Comparison of ENCODE assay signal across 22 cellular contexts in genomic region chr21:15301736-15302135, GRCh38.
DNase-seq lines count a peak whose midpoint lies in the region; ATAC-seq and TF ChIP-seq lines count a peak whose summit lies in the region.
"Had no signal": no experiment of that assay in that cellular context is flagged by ENCODE, and none has a peak within 500 bp of the region (broad histone marks: within the 10 kb centered on the region; RNA-seq: fewer than 3 reads in every experiment).

No MANE protein-coding gene starts in this region.

- H3K9me3 ChIP-seq in endodermal cell (ENCODE audit: control insufficient read depth, low read length) = peaks cover 10% of the 10 kb centered on the region
- H3K9me3 ChIP-seq: uterus had no signal

- no peak overlapping the region for H3K4me3 ChIP-seq in astrocyte of the spinal cord (ENCODE audit: low read depth, low read length)
- no peak overlapping the region for H3K4me3 ChIP-seq in kidney epithelial cell (ENCODE audit: low read depth, low read length)
- no peak overlapping the region for H3K4me3 ChIP-seq in mesendoderm (ENCODE audit: low read length)
- H3K4me3 ChIP-seq in endodermal cell (ENCODE audit: low read length) = no peak overlapping the region
- H3K4me3 ChIP-seq: A549, PC-9, uterus had no signal

- H3K36me3 ChIP-seq in kidney epithelial cell (ENCODE audit: control insufficient read depth, insufficient read depth, low read length) = no peaks in the 10 kb centered on the region
- H3K36me3 ChIP-seq in mesendoderm (ENCODE audit: control insufficient read depth, insufficient read depth, low read length) = no peaks in the 10 kb centered on the region
- no peaks in the 10 kb centered on the region for H3K36me3 ChIP-seq in endodermal cell (ENCODE audit: control insufficient read depth, insufficient read depth, low read length)
- H3K36me3 ChIP-seq: uterus had no signal

- H2BK15ac ChIP-seq in mesendoderm (replicated peaks; ENCODE audit: low read depth) = no peak overlapping the region

- H3K4me3 Mint-ChIP-seq in type B pancreatic cell (no peak overlapping the region), endodermal cell (no peak overlapping the region)
- H3K4me3 Mint-ChIP-seq: activated CD4-positive, alpha-beta T cell treated with anti-CD3 and anti-CD28 coated beads for 36 hours; activated naive CD8-positive, alpha-beta T cell treated with anti-CD3 and anti-CD28 coated beads, Interleukin-2, amount 10 ng/mL, durations not matched to agents 7 days and 5 days; brain; CD4-positive, alpha-beta T cell; memory B cell had no signal

- no peaks in the 10 kb centered on the region for H3K27me3 ChIP-seq in kidney epithelial cell (ENCODE audit: control insufficient read depth, insufficient read depth, low read length)
- H3K27me3 ChIP-seq in mesendoderm (ENCODE audit: insufficient read depth, low read length, poor library complexity) = no peaks in the 10 kb centered on the region
- H3K27me3 ChIP-seq in endodermal cell (ENCODE audit: control insufficient read depth, insufficient read depth, low read length, poor library complexity, severe bottlenecking) = no peaks in the 10 kb centered on the region
- H3K27me3 ChIP-seq: uterus had no signal

- peak; percentile 36 for DNase-seq in NCI-H748 (lab: John Stamatoyannopoulos, UW; ENCODE audit: unreplicated experiment)
- no peak for DNase-seq in NCI-H748 treated with DMSO at 0.1 percent for 48 hours (lab: John Stamatoyannopoulos, UW)
- peak; percentile 71 for DNase-seq in astrocyte of the spinal cord (ENCODE audit: low read depth, low spot score)
- DNase-seq in kidney epithelial cell (ENCODE audit: low read depth) = peak; percentile 14
- no peak for DNase-seq in type B pancreatic cell (ENCODE audit: extremely low spot score, unreplicated experiment)
- DNase-seq in mesendoderm = no peak
- no peak for DNase-seq in endodermal cell
- DNase-seq: activated CD4-positive, alpha-beta T cell treated with anti-CD3 and anti-CD28 coated beads for 36 hours; activated gamma-delta T cell; activated naive CD8-positive, alpha-beta T cell treated with anti-CD3 and anti-CD28 coated beads, Interleukin-2, amount 10 ng/mL, durations not matched to agents 7 days and 5 days; AML-193; CD4-positive, alpha-beta T cell; left cardiac atrium; NCI-H2029 treated with DMSO at 0.1 percent for 48 hours; NCI-H345; PC-9; stimulated activated CD4-positive, alpha-beta T cell treated with anti-CD3 and anti-CD28 coated beads, Interleukin-15, amount 100 ng/mL, for 24 hours; uterus had no signal

- TF ChIP-seq CTCF in astrocyte of the spinal cord (IDR thresholded peaks at IDR 0.05; ENCODE audit: low read depth, low read length) (no peak), kidney epithelial cell (IDR thresholded peaks at IDR 0.05; ENCODE audit: insufficient read depth, low read length, poor library complexity, severe bottlenecking) (no peak), type B pancreatic cell (conservative IDR thresholded peaks at IDR 0.05) (no peak), endodermal cell (conservative IDR thresholded peaks at IDR 0.05) (no peak)

- ATAC-seq in SK-N-SH treated with all-trans-retinoic acid at 6 μM for 48 hours = no peak
- ATAC-seq: A549; activated CD4-positive, alpha-beta T cell treated with anti-CD3 and anti-CD28 coated beads for 36 hours; left cardiac atrium had no signal

- in situ Hi-C loops in astrocyte of the spinal cord (cut with HindIII; ENCODE audit: low sequenced_read_pairs) = no loop called here

- H2BK5ac ChIP-seq in mesendoderm (ENCODE audit: low read length) = no peak overlapping the region

- peaks cover 5% of the 10 kb centered on the region for H3K9me3 Mint-ChIP-seq in type B pancreatic cell
- H3K9me3 Mint-ChIP-seq in endodermal cell = peaks cover 16% of the 10 kb centered on the region

- H3K27me3 Mint-ChIP-seq in type B pancreatic cell = no peaks in the 10 kb centered on the region
- no peaks in the 10 kb centered on the region for H3K27me3 Mint-ChIP-seq in endodermal cell (ENCODE audit: insufficient read depth)
- H3K27me3 Mint-ChIP-seq: activated CD4-positive, alpha-beta T cell treated with anti-CD3 and anti-CD28 coated beads for 36 hours; activated naive CD8-positive, alpha-beta T cell treated with anti-CD3 and anti-CD28 coated beads, Interleukin-2, amount 10 ng/mL, durations not matched to agents 7 days and 5 days; brain; memory B cell had no signal

- peak overlapping the region; percentile 7 for H3K27ac Mint-ChIP-seq in type B pancreatic cell
- no peak overlapping the region for H3K27ac Mint-ChIP-seq in endodermal cell
- H3K27ac Mint-ChIP-seq: activated CD4-positive, alpha-beta T cell treated with anti-CD3 and anti-CD28 coated beads for 36 hours; activated naive CD8-positive, alpha-beta T cell treated with anti-CD3 and anti-CD28 coated beads, Interleukin-2, amount 10 ng/mL, durations not matched to agents 7 days and 5 days; brain; CD4-positive, alpha-beta T cell; memory B cell had no signal

- no peaks in the 10 kb centered on the region for H3K79me2 ChIP-seq in mesendoderm (ENCODE audit: control insufficient read depth, insufficient read depth, low read length)

- no peak overlapping the region for H3K56ac ChIP-seq in mesendoderm (ENCODE audit: low read length)

- no peaks in the 10 kb centered on the region for H3K4me1 ChIP-seq in mesendoderm (ENCODE audit: control insufficient read depth, low read depth, low read length)
- no peaks in the 10 kb centered on the region for H3K4me1 ChIP-seq in endodermal cell (ENCODE audit: control insufficient read depth, insufficient read depth, low read length)
- H3K4me1 ChIP-seq: A549, uterus had no signal

- no peak overlapping the region for H3K18ac ChIP-seq in mesendoderm (ENCODE audit: low read length)

- no peak overlapping the region for H4K8ac ChIP-seq in mesendoderm (ENCODE audit: low read depth, low read length)

- H3K36me3 Mint-ChIP-seq in type B pancreatic cell (no peaks in the 10 kb centered on the region), endodermal cell (ENCODE audit: low read depth) (no peaks in the 10 kb centered on the region)
- H3K36me3 Mint-ChIP-seq: activated naive CD8-positive, alpha-beta T cell treated with anti-CD3 and anti-CD28 coated beads, Interleukin-2, amount 10 ng/mL, durations not matched to agents 7 days and 5 days; brain had no signal

- no peak overlapping the region for H3K4ac ChIP-seq in mesendoderm (ENCODE audit: low read depth, low read length)

- H3K27ac ChIP-seq in mesendoderm (ENCODE audit: low read depth, low read length) (no peak overlapping the region), endodermal cell (ENCODE audit: low read depth, low read length) (no peak overlapping the region)
- H3K27ac ChIP-seq: PC-9, uterus had no signal

- H3K9ac ChIP-seq in mesendoderm (ENCODE audit: low read length) (no peak overlapping the region), endodermal cell (ENCODE audit: extremely low read depth, low read length, poor library complexity, severe bottlenecking) (no peak overlapping the region)

- H3K79me1 ChIP-seq in mesendoderm (ENCODE audit: low read length) = no peaks in the 10 kb centered on the region

- H3K4me2 ChIP-seq in mesendoderm (ENCODE audit: low read length) = no peak overlapping the region
- H3K4me2 ChIP-seq: A549, PC-9 had no signal

- no CpG with 5 or more reads among the region's 2 CpGs for WGBS in mesendoderm (ENCODE audit: extremely low coverage, insufficient coverage, low lambda C conversion rate)
- WGBS in endodermal cell (ENCODE audit: insufficient coverage in 1 of 2, insufficient read length in 1 of 2), 2 experiments = 81 to 91% methylated on average over 2 of the region's 2 CpGs

- peaks cover 14% of the 10 kb centered on the region for H3K4me1 Mint-ChIP-seq in type B pancreatic cell (ENCODE audit: unreplicated experiment)
- no peaks in the 10 kb centered on the region for H3K4me1 Mint-ChIP-seq in endodermal cell
- H3K4me1 Mint-ChIP-seq: activated CD4-positive, alpha-beta T cell treated with anti-CD3 and anti-CD28 coated beads for 36 hours; activated naive CD8-positive, alpha-beta T cell treated with anti-CD3 and anti-CD28 coated beads, Interleukin-2, amount 10 ng/mL, durations not matched to agents 7 days and 5 days; brain; memory B cell had no signal

- H2AK5ac ChIP-seq in mesendoderm (ENCODE audit: low read length) = no peak overlapping the region

- H4K5ac ChIP-seq in mesendoderm (ENCODE audit: low read length) = no peak overlapping the region

- H3K23ac ChIP-seq in mesendoderm (ENCODE audit: low read length) = no peak overlapping the region

- H2BK120ac ChIP-seq in mesendoderm (ENCODE audit: low read depth, low read length) = no peak overlapping the region

TF ChIP-seq in SK-N-SH treated with all-trans-retinoic acid at 6 μM for 48 hours, 23 proteins besides CTCF, POLR2A, EP300 and RAD21 (continues in another document):
- TF ChIP-seq RARB (CRISPR knock-in tag; IDR thresholded peaks at IDR 0.05) (no peak), SNAI2 (CRISPR knock-in tag; IDR thresholded peaks at IDR 0.05) (no peak), ISL1 (CRISPR knock-in tag; IDR thresholded peaks at IDR 0.05) (no peak), ZFP30 (CRISPR knock-in tag; IDR thresholded peaks at IDR 0.05) (no peak), ZFP3 (CRISPR knock-in tag; IDR thresholded peaks at IDR 0.05) (no peak)
- TF ChIP-seq, protein P1, sequence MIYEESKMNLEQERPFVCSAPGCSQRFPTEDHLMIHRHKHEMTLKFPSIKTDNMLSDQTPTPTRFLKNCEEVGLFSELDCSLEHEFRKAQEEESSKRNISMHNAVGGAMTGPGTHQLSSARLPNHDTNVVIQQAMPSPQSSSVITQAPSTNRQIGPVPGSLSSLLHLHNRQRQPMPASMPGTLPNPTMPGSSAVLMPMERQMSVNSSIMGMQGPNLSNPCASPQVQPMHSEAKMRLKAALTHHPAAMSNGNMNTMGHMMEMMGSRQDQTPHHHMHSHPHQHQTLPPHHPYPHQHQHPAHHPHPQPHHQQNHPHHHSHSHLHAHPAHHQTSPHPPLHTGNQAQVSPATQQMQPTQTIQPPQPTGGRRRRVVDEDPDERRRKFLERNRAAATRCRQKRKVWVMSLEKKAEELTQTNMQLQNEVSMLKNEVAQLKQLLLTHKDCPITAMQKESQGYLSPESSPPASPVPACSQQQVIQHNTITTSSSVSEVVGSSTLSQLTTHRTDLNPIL (CRISPR knock-in tag; IDR thresholded peaks at IDR 0.05; ENCODE audit: low read depth) = no peak
- TF ChIP-seq, protein P2, sequence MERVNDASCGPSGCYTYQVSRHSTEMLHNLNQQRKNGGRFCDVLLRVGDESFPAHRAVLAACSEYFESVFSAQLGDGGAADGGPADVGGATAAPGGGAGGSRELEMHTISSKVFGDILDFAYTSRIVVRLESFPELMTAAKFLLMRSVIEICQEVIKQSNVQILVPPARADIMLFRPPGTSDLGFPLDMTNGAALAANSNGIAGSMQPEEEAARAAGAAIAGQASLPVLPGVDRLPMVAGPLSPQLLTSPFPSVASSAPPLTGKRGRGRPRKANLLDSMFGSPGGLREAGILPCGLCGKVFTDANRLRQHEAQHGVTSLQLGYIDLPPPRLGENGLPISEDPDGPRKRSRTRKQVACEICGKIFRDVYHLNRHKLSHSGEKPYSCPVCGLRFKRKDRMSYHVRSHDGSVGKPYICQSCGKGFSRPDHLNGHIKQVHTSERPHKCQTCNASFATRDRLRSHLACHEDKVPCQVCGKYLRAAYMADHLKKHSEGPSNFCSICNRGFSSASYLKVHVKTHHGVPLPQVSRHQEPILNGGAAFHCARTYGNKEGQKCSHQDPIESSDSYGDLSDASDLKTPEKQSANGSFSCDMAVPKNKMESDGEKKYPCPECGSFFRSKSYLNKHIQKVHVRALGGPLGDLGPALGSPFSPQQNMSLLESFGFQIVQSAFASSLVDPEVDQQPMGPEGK (CRISPR knock-in tag; IDR thresholded peaks at IDR 0.05; ENCODE audit: borderline replicate concordance) = no peak

Comparison
In these comparisons a context has a peak if more than half of its experiments do, and no peak if none do; other contexts are left out.
1. DNase-seq: peak in NCI-H748 (single experiment), astrocyte of the spinal cord (single experiment) and kidney epithelial cell (single experiment); none in NCI-H748 treated with DMSO at 0.1 percent for 48 hours (single experiment), type B pancreatic cell (single experiment), mesendoderm (single experiment) and endodermal cell (single experiment).